8 cellular contexts compared by ENCODE assay signal in the genomic region with DNA sequence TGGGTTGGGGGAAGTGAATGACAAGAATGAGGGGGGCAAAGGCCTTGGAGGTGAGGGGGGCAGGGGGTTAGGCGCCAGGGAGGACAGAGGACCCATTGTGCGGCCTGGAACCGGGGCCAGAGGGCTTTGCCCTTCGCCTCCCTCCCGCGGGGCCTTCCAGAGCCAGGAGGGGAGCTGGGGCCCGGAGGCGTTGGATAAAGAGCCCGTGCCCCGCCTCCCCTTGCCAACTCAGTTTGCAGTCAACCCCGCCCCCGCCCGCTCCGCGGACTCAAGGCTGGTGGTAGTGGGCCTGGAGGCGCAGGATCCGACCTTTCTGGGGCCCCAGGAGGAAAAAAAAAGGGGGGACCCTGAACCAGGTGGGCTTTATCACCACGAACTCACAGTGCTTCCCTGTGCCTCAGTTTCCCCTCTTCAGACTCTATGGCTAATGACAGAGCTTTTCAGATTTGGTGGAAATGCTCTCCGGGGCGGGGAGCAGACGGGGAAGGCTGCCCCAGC. TPM values are rescaled to one million over a fixed set of nuclear protein-coding genes. Genes with fewer than 3 reads are reported as not detected.
DNase-seq lines count a peak whose midpoint lies in the region; ATAC-seq and TF ChIP-seq lines count a peak whose summit lies in the region.

No MANE protein-coding gene starts in this region.

- H3K9me3 ChIP-seq in RWPE2 (ENCODE audit: severe bottlenecking) (no peaks in the 10 kb centered on the region), endocrine pancreas (ENCODE audit: control insufficient read depth, low read length) (no peaks in the 10 kb centered on the region)
- H3K9me3 ChIP-seq in naive thymus-derived CD4-positive, alpha-beta T cell (ENCODE audit: control insufficient read depth in 2 of 3, low read length in 3 of 3), result no peaks in the 10 kb centered on the region

- H3K4me3 ChIP-seq in RWPE2 (ENCODE audit: severe bottlenecking) (peak overlapping the region; percentile 49), endocrine pancreas (ENCODE audit: control insufficient read depth, insufficient read depth, low read length) (no peak overlapping the region)
- H3K4me3 ChIP-seq in naive thymus-derived CD4-positive, alpha-beta T cell (ENCODE audit: low read length), result peak overlapping the region; percentile 63

- no peak for ATAC-seq in RWPE2 (ENCODE audit: low read depth)
- ATAC-seq in naive thymus-derived CD4-positive, alpha-beta T cell, result no peak
- ATAC-seq in GM21529 (IDR thresholded peaks at IDR 0.05; ENCODE audit: unreplicated experiment), result no peak
- no peak for ATAC-seq in HG03196 (IDR thresholded peaks at IDR 0.05; ENCODE audit: unreplicated experiment)

- TF ChIP-seq CTCF in RWPE2 (IDR thresholded peaks at IDR 0.05; ENCODE audit: poor library complexity, severe bottlenecking), result no peak

- peak overlapping the region in 2 of 9 donors; percentile 58 to 59 for H3K27ac Mint-ChIP-seq in naive thymus-derived CD4-positive, alpha-beta T cell

- H3K4me1 Mint-ChIP-seq in naive thymus-derived CD4-positive, alpha-beta T cell, result peaks cover 5 to 20% (median 13%) of the 10 kb centered on the region in 7 donors

- H3K4me3 Mint-ChIP-seq in naive thymus-derived CD4-positive, alpha-beta T cell, result peak overlapping the region; percentile 70 to 94 (median 90)

- H3K36me3 Mint-ChIP-seq in naive thymus-derived CD4-positive, alpha-beta T cell, result no peaks in the 10 kb centered on the region

- peaks cover 0 to 2% (median 0%) of the 10 kb centered on the region in 11 donors for H3K9me3 Mint-ChIP-seq in naive thymus-derived CD4-positive, alpha-beta T cell

- H3K27me3 ChIP-seq in RWPE2 (ENCODE audit: insufficient read depth, poor library complexity, severe bottlenecking), result no peaks in the 10 kb centered on the region
- H3K27me3 ChIP-seq in endocrine pancreas (ENCODE audit: control insufficient read depth, insufficient read depth, low read length), result no peaks in the 10 kb centered on the region
- H3K27me3 ChIP-seq in naive thymus-derived CD4-positive, alpha-beta T cell (ENCODE audit: control insufficient read depth in 2 of 2, insufficient read depth in 2 of 2, low read length in 2 of 2), result no peaks in the 10 kb centered on the region

- H3K27me3 Mint-ChIP-seq in naive thymus-derived CD4-positive, alpha-beta T cell, result peaks cover 0 to 2% (median 0%) of the 10 kb centered on the region in 5 donors

- CTCF ChIA-PET in naive thymus-derived CD4-positive, alpha-beta T cell (lab: Charles Lee), result no interaction called here

- intact Hi-C loops in naive thymus-derived CD4-positive, alpha-beta T cell (cut with micrococcal nuclease), result no loop called here

- DNase-seq in CD1c-positive myeloid dendritic cell (ENCODE audit: extremely low spot score), result peak; percentile 33
- DNase-seq in RWPE2 (ENCODE audit: low spot score), result peak; percentile 83
- DNase-seq in naive thymus-derived CD4-positive, alpha-beta T cell, result peak in 1 of 9 donors; percentile 37
- DNase-seq in DMS79 treated with DMSO at 0.1 percent for 48 hours (lab: John Stamatoyannopoulos, UW), result no peak
- DNase-seq in NCI-H146 treated with DMSO at 0.1 percent for 48 hours (lab: John Stamatoyannopoulos, UW; ENCODE audit: unreplicated experiment), result no peak

- no peaks in the 10 kb centered on the region for H3K4me1 ChIP-seq in RWPE2 (ENCODE audit: insufficient read depth, poor library complexity, severe bottlenecking)
- H3K4me1 ChIP-seq in endocrine pancreas (ENCODE audit: control insufficient read depth, insufficient read depth, low read length), result no peaks in the 10 kb centered on the region
- peaks cover 0 to 15% of the 10 kb centered on the region in 2 donors for H3K4me1 ChIP-seq in naive thymus-derived CD4-positive, alpha-beta T cell (ENCODE audit: control insufficient read depth in 2 of 2, insufficient read depth in 2 of 2, low read length in 2 of 2)

- POLR2A ChIA-PET in naive thymus-derived CD4-positive, alpha-beta T cell (lab: Charles Lee), result interaction anchor here (1.0 kb wide), 1 partner anchor 29 kb away, joined by 3 read pairs; the partner anchor contains the start of gene PRPSAP1

- H3K27ac ChIP-seq in RWPE2 (ENCODE audit: poor library complexity, severe bottlenecking), result peak overlapping the region; percentile 84
- no peak overlapping the region for H3K27ac ChIP-seq in naive thymus-derived CD4-positive, alpha-beta T cell (ENCODE audit: low read depth, low read length)

- H3K9ac ChIP-seq in endocrine pancreas (ENCODE audit: control insufficient read depth, insufficient read depth, low read length), result peak overlapping the region; percentile 19

- H3K36me3 ChIP-seq in RWPE2 (ENCODE audit: low read depth) (peaks cover 11% of the 10 kb centered on the region), endocrine pancreas (ENCODE audit: control insufficient read depth, insufficient read depth, low read length) (no peaks in the 10 kb centered on the region)
- no peaks in the 10 kb centered on the region for H3K36me3 ChIP-seq in naive thymus-derived CD4-positive, alpha-beta T cell (ENCODE audit: control insufficient read depth in 2 of 3, insufficient read depth in 3 of 3, low read length in 3 of 3)

RNA-seq across cellular contexts. Expression of gene SPHK1, which starts 2.1 kb away (rescaled TPM):
- 10 to 100 TPM in 1 of 5 experiments, 1 to 10 TPM in 2, under 1 TPM in 2; 0.43 to 14.1 (median 1.9) TPM for total RNA-seq in naive thymus-derived CD4-positive, alpha-beta T cell
- under 1 TPM; 0.45 to 0.46 TPM for polyA plus RNA-seq in naive thymus-derived CD4-positive, alpha-beta T cell

RNA-seq across cellular contexts. Expression of gene PRPSAP1, which starts 28.6 kb away (rescaled TPM):
- total RNA-seq in naive thymus-derived CD4-positive, alpha-beta T cell, result 10 to 100 TPM; 19.6 to 55.9 (median 45.8) TPM
- polyA plus RNA-seq in naive thymus-derived CD4-positive, alpha-beta T cell, result 10 to 100 TPM; 53.3 to 59.1 TPM

Comparison
In these comparisons a context has a peak if more than half of its experiments do, and no peak if none do; other contexts are left out.
1. DNase-seq: peak in CD1c-positive myeloid dendritic cell (single experiment) and RWPE2 (single experiment); none in DMS79 treated with DMSO at 0.1 percent for 48 hours (single experiment) and NCI-H146 treated with DMSO at 0.1 percent for 48 hours (single experiment).